23 cellular contexts compared by ENCODE assay signal in the genomic region with DNA sequence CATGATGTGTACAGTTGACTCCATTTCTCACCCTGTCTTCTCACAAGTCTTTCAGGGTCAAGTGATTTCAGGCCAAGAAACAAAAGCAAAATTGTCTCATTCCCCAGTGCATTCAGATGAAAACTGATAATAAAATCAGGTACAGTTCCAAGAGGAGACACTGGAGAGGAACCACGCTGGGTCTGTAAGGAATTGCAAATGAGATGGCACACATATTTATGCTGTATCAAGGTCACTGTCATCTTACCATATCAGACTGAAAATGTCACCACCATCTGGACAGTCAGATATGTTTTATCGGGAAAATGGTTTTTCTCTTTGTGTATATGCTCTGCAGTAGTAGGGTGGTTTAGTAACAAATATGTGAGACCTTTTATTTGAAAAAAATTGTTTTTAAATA.
"Had no signal": no experiment of that assay in that cellular context is flagged by ENCODE, and none has a peak within 500 bp of the region (broad histone marks: within the 10 kb centered on the region; RNA-seq: fewer than 3 reads in every experiment).

No MANE protein-coding gene starts in this region.

- H3K4me3 ChIP-seq: coronary artery, dorsolateral prefrontal cortex, esophagus muscularis mucosa, gastroesophageal sphincter, heart left ventricle, hepatocyte, left lung, lower lobe of right lung, mucosa of descending colon had no signal

- H3K4me1 ChIP-seq: esophagus muscularis mucosa, foreskin keratinocyte, gastroesophageal sphincter, heart left ventricle, left lung, lower lobe of right lung had no signal

- H3K27me3 ChIP-seq: dorsolateral prefrontal cortex, esophagus muscularis mucosa, foreskin keratinocyte, gastroesophageal sphincter, heart left ventricle, hepatocyte, left lung had no signal

- H3K27ac ChIP-seq: coronary artery, dorsolateral prefrontal cortex, esophagus muscularis mucosa, foreskin keratinocyte, gastroesophageal sphincter, heart left ventricle, hepatocyte, left lung, lower lobe of right lung had no signal

- ATAC-seq: foreskin keratinocyte, gastroesophageal sphincter, heart left ventricle, left cardiac atrium, left lung, left ventricle myocardium superior, lower lobe of right lung, mucosa of descending colon had no signal

- H3K36me3 ChIP-seq: esophagus muscularis mucosa, gastroesophageal sphincter, heart left ventricle, left lung, lower lobe of right lung had no signal

- DNase-seq: dermis blood vessel endothelial cell; dorsolateral prefrontal cortex; effector CD4-positive, alpha-beta T cell; effector memory CD4-positive, alpha-beta T cell; foreskin keratinocyte; heart left ventricle; hypothalamus; immature natural killer cell; islet precursor cell; left cardiac atrium; left lung; left ventricle myocardium superior; lower lobe of right lung; mesenchymal stem cell; mucosa of descending colon; naive B cell had no signal

- H2AFZ ChIP-seq: hepatocyte had no signal

- FAIRE-seq: colon, endothelial cell of umbilical vein, frontal cortex had no signal

- H3K79me2 ChIP-seq: hepatocyte had no signal

- H3K4me2 ChIP-seq: hepatocyte had no signal
